In the genomic region with DNA sequence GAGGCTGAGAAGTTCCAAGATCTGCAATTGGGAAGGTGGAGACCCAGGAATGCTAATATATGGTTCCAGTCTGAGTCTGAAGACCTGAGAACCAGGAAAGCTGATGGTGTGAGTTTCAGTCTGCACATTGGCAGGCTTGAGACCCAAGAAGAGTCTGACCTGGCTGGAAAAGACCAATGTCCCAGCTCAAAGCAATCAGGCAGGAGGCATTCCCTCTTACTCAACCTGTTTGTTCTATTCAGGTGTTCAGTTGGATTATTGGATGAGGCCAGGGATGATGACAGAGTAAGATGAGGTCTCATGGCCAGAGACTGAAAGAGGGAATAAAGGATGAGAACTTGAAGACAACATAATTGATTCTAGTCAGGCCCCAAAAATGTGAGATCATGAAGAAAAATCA, we compare ENCODE assay signal across 35 cellular contexts. TPM values are rescaled to one million over a fixed set of nuclear protein-coding genes. Genes with fewer than 3 reads are reported as not detected.
"Had no signal": no experiment of that assay in that cellular context is flagged by ENCODE, and none has a peak within 500 bp of the region (broad histone marks: within the 10 kb centered on the region; RNA-seq: fewer than 3 reads in every experiment).

No MANE protein-coding gene starts in this region.

- H3K27me3 ChIP-seq: adrenal gland, body of pancreas, SJCRH30 had no signal

- H3K9me3 ChIP-seq: adrenal gland, body of pancreas, MG63, SJCRH30, SK-N-SH had no signal

- H3K4me1 Mint-ChIP-seq: activated CD4-positive, alpha-beta T cell treated with anti-CD3 and anti-CD28 coated beads for 36 hours; activated CD4-positive, alpha-beta T cell treated with anti-CD3 and anti-CD28 coated beads, Interleukin-2, amount 10 ng/mL, durations not matched to agents 7 days and 5 days had no signal

- ATAC-seq: activated CD4-positive, alpha-beta T cell treated with anti-CD3 and anti-CD28 coated beads for 36 hours; activated CD4-positive, CD25-positive, alpha-beta regulatory T cell treated with anti-CD3 and anti-CD28 coated beads, Interleukin-2, amount 50 U/mL, for 24 hours; activated CD8-positive, alpha-beta T cell treated with anti-CD3 and anti-CD28 coated beads, Interleukin-2, amount 10 ng/mL, durations not matched to agents 7 days and 5 days; activated naive CD4-positive, alpha-beta T cell treated with anti-CD3 and anti-CD28 coated beads, Interleukin-2, amount 50 U/mL, for 72 hours; activated T-cell treated with anti-CD3 and anti-CD28 coated beads, Interleukin-2, amount 50 U/mL, for 4 hours; body of pancreas; PC-3 had no signal

- H3K4me3 ChIP-seq: adrenal gland, body of pancreas, MG63, SJCRH30 had no signal

- H3K36me3 Mint-ChIP-seq: activated naive CD4-positive, alpha-beta T cell treated with anti-CD3 and anti-CD28 coated beads, Interleukin-2, amount 50 U/mL, for 72 hours had no signal

- H3K27ac Mint-ChIP-seq: activated CD4-positive, alpha-beta T cell treated with anti-CD3 and anti-CD28 coated beads for 36 hours; activated CD4-positive, alpha-beta T cell treated with anti-CD3 and anti-CD28 coated beads, Interleukin-2, amount 10 ng/mL, durations not matched to agents 7 days and 5 days; activated CD8-positive, alpha-beta T cell treated with anti-CD3 and anti-CD28 coated beads, Interleukin-2, amount 10 ng/mL, durations not matched to agents 7 days and 5 days; activated naive CD4-positive, alpha-beta T cell treated with anti-CD3 and anti-CD28 coated beads for 36 hours; activated naive CD4-positive, alpha-beta T cell treated with anti-CD3 and anti-CD28 coated beads, Interleukin-2, amount 50 U/mL, for 72 hours; activated T-helper 1 cell treated with anti-CD3 and anti-CD28 coated beads, Interleukin-12 subunit alpha, Interleukin-12 subunit beta, Interleukin-2, Interleukin-4 antibody, amounts not matched to agents 30 ng/mL and 10 ng/mL and 1 ng/mL, durations not matched to agents 14 hours and 24 hours and 36 hours; T-helper 1 cell treated with Interleukin-12 subunit alpha and Interleukin-12 subunit beta and Interleukin-4 antibody, amounts not matched to agents 30 μg/mL and 1 μg/mL, for 36 hours; T-helper 2 cell treated with Interferon-gamma antibody and Interleukin-4, amounts not matched to agents 5 μg/mL and 100 μg/mL, for 36 hours had no signal

- H3K9ac ChIP-seq: SK-N-SH had no signal

- H3K27ac ChIP-seq: adrenal gland, body of pancreas, SJCRH30 had no signal

- H3K4me2 ChIP-seq: SK-N-SH had no signal

- DNase-seq: activated CD4-positive, alpha-beta T cell treated with anti-CD3 and anti-CD28 coated beads for 36 hours; activated CD4-positive, alpha-beta T cell treated with anti-CD3 and anti-CD28 coated beads, Interleukin-2, amount 10 ng/mL, durations not matched to agents 7 days and 5 days; activated CD4-positive, alpha-beta T cell treated with anti-CD3 and anti-CD28 coated beads, Interleukin-2, amount 50 U/mL, for 48 hours; activated CD8-positive, alpha-beta T cell treated with anti-CD3 and anti-CD28 coated beads, Interleukin-2, amount 10 ng/mL, durations not matched to agents 7 days and 5 days; activated gamma-delta T cell treated with Interleukin-2 at 50 U/mL for 16 hours; activated naive CD4-positive, alpha-beta T cell treated with anti-CD3 and anti-CD28 coated beads for 36 hours; activated T-cell treated with anti-CD3 and anti-CD28 coated beads, Interleukin-2, amount 50 U/mL, for 4 hours; adrenal gland; body of pancreas; caudate nucleus; cerebellar nuclear complex; Karpas-422; KBM-7; MG63; NCI-H1048; NCI-H1105 treated with DMSO at 0.1 percent for 48 hours; NCI-H1436; NCI-H1694; NCI-H2029; NCI-H345; NCI-H524 treated with DMSO at 0.1 percent for 48 hours; NCI-H748 treated with DMSO at 0.1 percent for 48 hours; NK-92 treated with Interleukin-12 subunit alpha and Interleukin-12 subunit beta, amount 100 ng/mL, for 24 hours; PC-3; SHP77; SJCRH30; SK-N-SH had no signal

- H3K4me3 Mint-ChIP-seq: activated CD4-positive, alpha-beta T cell treated with anti-CD3 and anti-CD28 coated beads for 36 hours; activated CD4-positive, alpha-beta T cell treated with anti-CD3 and anti-CD28 coated beads, Interleukin-2, amount 10 ng/mL, durations not matched to agents 7 days and 5 days; activated CD8-positive, alpha-beta T cell treated with anti-CD3 and anti-CD28 coated beads, Interleukin-2, amount 10 ng/mL, durations not matched to agents 7 days and 5 days; activated naive CD4-positive, alpha-beta T cell treated with anti-CD3 and anti-CD28 coated beads for 36 hours; activated T-cell treated with anti-CD3 and anti-CD28 coated beads, Interleukin-2, amount 50 U/mL, for 4 hours; activated T-helper 1 cell treated with anti-CD3 and anti-CD28 coated beads, Interleukin-12 subunit alpha, Interleukin-12 subunit beta, Interleukin-2, Interleukin-4 antibody, amounts not matched to agents 30 ng/mL and 10 ng/mL and 1 ng/mL, durations not matched to agents 14 hours and 24 hours and 36 hours; T-helper 1 cell treated with Interleukin-12 subunit alpha and Interleukin-12 subunit beta and Interleukin-4 antibody, amounts not matched to agents 30 μg/mL and 1 μg/mL, for 36 hours; T-helper 2 cell treated with Interferon-gamma antibody and Interleukin-4, amounts not matched to agents 5 μg/mL and 100 μg/mL, for 36 hours had no signal

- H3K4me1 ChIP-seq: adrenal gland, body of pancreas had no signal

- H3K9me3 Mint-ChIP-seq: activated CD4-positive, alpha-beta T cell treated with anti-CD3 and anti-CD28 coated beads, Interleukin-2, amount 10 ng/mL, durations not matched to agents 7 days and 5 days; activated naive CD4-positive, alpha-beta T cell treated with anti-CD3 and anti-CD28 coated beads for 36 hours; activated naive CD4-positive, alpha-beta T cell treated with anti-CD3 and anti-CD28 coated beads, Interleukin-2, amount 50 U/mL, for 72 hours; activated T-cell treated with anti-CD3 and anti-CD28 coated beads, Interleukin-2, amount 50 U/mL, for 4 hours; activated T-helper 1 cell treated with anti-CD3 and anti-CD28 coated beads, Interleukin-12 subunit alpha, Interleukin-12 subunit beta, Interleukin-2, Interleukin-4 antibody, amounts not matched to agents 30 ng/mL and 10 ng/mL and 1 ng/mL, durations not matched to agents 14 hours and 24 hours and 36 hours; T-helper 1 cell treated with Interleukin-12 subunit alpha and Interleukin-12 subunit beta and Interleukin-4 antibody, amounts not matched to agents 30 μg/mL and 1 μg/mL, for 36 hours; T-helper 2 cell treated with Interferon-gamma antibody and Interleukin-4, amounts not matched to agents 5 μg/mL and 100 μg/mL, for 36 hours had no signal

- H3K36me3 ChIP-seq: adrenal gland, MG63, SJCRH30 had no signal

RNA-seq across cellular contexts. Expression of a gene that starts 50.1 kb away (rescaled TPM):
- total RNA-seq: activated CD4-positive, alpha-beta T cell treated with anti-CD3 and anti-CD28 coated beads for 36 hours; activated CD4-positive, alpha-beta T cell treated with anti-CD3 and anti-CD28 coated beads, Interleukin-2, amount 10 ng/mL, durations not matched to agents 7 days and 5 days; activated CD8-positive, alpha-beta T cell treated with anti-CD3 and anti-CD28 coated beads, Interleukin-2, amount 10 ng/mL, durations not matched to agents 7 days and 5 days; activated naive CD4-positive, alpha-beta T cell treated with anti-CD3 and anti-CD28 coated beads for 36 hours; activated naive CD4-positive, alpha-beta T cell treated with anti-CD3 and anti-CD28 coated beads, Interleukin-2, amount 50 U/mL, for 72 hours; activated T-cell treated with anti-CD3 and anti-CD28 coated beads, Interleukin-2, amount 50 U/mL, for 4 hours; activated T-helper 1 cell treated with anti-CD3 and anti-CD28 coated beads, Interleukin-12 subunit alpha, Interleukin-12 subunit beta, Interleukin-2, Interleukin-4 antibody, amounts not matched to agents 30 ng/mL and 10 ng/mL and 1 ng/mL, durations not matched to agents 14 hours and 24 hours and 36 hours; adrenal gland; astrocyte; body of pancreas; bronchial epithelial cell; NCI-H460; PC-3; SJCRH30 had no signal
- polyA plus RNA-seq: adrenal gland, SK-N-SH had no signal

RNA-seq across cellular contexts. Expression of a gene that starts 55.0 kb away (rescaled TPM):
- total RNA-seq: activated CD4-positive, alpha-beta T cell treated with anti-CD3 and anti-CD28 coated beads, Interleukin-2, amount 10 ng/mL, durations not matched to agents 7 days and 5 days; activated CD8-positive, alpha-beta T cell treated with anti-CD3 and anti-CD28 coated beads, Interleukin-2, amount 10 ng/mL, durations not matched to agents 7 days and 5 days; activated T-helper 1 cell treated with anti-CD3 and anti-CD28 coated beads, Interleukin-12 subunit alpha, Interleukin-12 subunit beta, Interleukin-2, Interleukin-4 antibody, amounts not matched to agents 30 ng/mL and 10 ng/mL and 1 ng/mL, durations not matched to agents 14 hours and 24 hours and 36 hours had no signal
